ENCODE assay signal across 8 cellular contexts in genomic region chr15:57306944-57307411, GRCh38.
DNase-seq lines count a peak whose midpoint lies in the region; ATAC-seq, FAIRE-seq and TF ChIP-seq lines count a peak whose summit lies in the region.

No MANE protein-coding gene starts in this region.

- H3K36me3 ChIP-seq in GM06990 (ENCODE audit: control insufficient read depth, insufficient read depth, low read length) (no peaks in the 10 kb centered on the region), pancreas (no peaks in the 10 kb centered on the region)

- 20 to 33% methylated on average over 24 of the region's 24 CpGs for WGBS in pancreas, 2 donors

- H3K4me1 ChIP-seq in pancreas = no peaks in the 10 kb centered on the region

- no peak overlapping the region for H3K27ac ChIP-seq in pancreas

- peak; percentile 5 to 19 (median 13) for ATAC-seq in pancreas
- ATAC-seq in GM18873 (IDR thresholded peaks at IDR 0.05; ENCODE audit: low FRiP score, unreplicated experiment) = no peak

- no peaks in the 10 kb centered on the region for H3K27me3 ChIP-seq in GM06990 (replicated peaks; ENCODE audit: control insufficient read depth, insufficient read depth, low read length)
- no peaks in the 10 kb centered on the region for H3K27me3 ChIP-seq in pancreas

- DNase-seq in GM06990 (ENCODE audit: extremely low read depth, insufficient read length) (no peak), NCI-H748 (lab: John Stamatoyannopoulos, UW; ENCODE audit: unreplicated experiment) (peak; percentile 66), fibroblast of mammary gland (ENCODE audit: low read depth) (no peak), pancreas (peak in 1 of 6 donors; percentile 36), NCI-H187 treated with DMSO at 0.1 percent for 48 hours (lab: John Stamatoyannopoulos, UW) (no peak), amygdala (lab: John Stamatoyannopoulos, UW) (no peak), NCI-H510A (lab: John Stamatoyannopoulos, UW) (no peak)

- FAIRE-seq in pancreas (lab: Jason Lieb, UNC) = no peak

- no peaks in the 10 kb centered on the region for H3K9me3 ChIP-seq in pancreas

- intact Hi-C loops in pancreas (cut with DNase I) = loop anchor here in 2 of 3 donors (5.0 to 10.0 kb wide), 3 partner anchors 150 to 812 kb away; no protein-coding TSS in a partner anchor

- TF ChIP-seq CTCF in GM06990 (IDR thresholded peaks at IDR 0.05; ENCODE audit: insufficient read depth, low read length, poor library complexity, severe bottlenecking) (no peak), fibroblast of mammary gland (conservative IDR thresholded peaks at IDR 0.05; ENCODE audit: control insufficient read depth, insufficient read depth, low read depth, low read length) (no peak), pancreas (IDR thresholded peaks at IDR 0.05) (no peak)

- H3K4me3 ChIP-seq in GM06990 (replicated peaks; ENCODE audit: low read depth, low read length) (peak overlapping the region; percentile 16), fibroblast of mammary gland (ENCODE audit: control insufficient read depth, low read depth, low read length) (peak overlapping the region; percentile 59), pancreas (peak overlapping the region; percentile 15 to 48 (median 32))
